Comparison of ENCODE assay signal across 1 cellular context in the genomic region with DNA sequence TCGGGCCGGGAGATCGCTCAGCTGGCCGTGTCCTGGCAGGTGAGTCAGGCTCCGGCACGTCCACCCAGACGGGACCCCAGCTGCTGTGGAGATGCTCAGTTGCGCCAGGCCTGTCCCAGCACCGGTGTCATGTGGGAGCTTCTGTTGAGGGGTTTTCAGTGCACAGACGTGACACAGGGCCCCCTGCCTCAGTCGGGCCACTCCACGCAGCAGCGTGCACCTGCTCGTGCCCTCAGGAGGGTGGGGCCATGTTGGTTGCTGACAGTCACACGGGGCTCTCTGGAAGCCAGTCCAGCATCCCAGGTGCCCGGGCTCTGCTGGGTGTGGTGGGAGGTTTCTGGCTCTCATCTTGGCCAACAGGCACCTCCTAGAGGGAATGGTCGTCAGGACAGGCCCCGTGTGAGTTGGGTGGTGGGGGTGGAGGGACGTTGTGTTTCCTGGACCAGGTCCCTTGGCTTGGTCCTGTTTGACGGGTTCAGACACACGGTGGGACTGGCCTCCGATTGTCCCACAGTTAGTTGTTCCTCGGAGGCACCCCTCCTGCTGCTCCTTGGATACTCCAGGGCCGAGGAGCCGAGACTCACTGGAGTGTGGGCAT.
A peak's percentile ranks its signal among the peaks of the same experiment; 100 is the strongest.
TF ChIP-seq lines count a peak whose summit lies in the region.

No MANE protein-coding gene starts in this region.

TF ChIP-seq in HepG2, 621 proteins besides CTCF, POLR2A, EP300 and RAD21:
- TF ChIP-seq ZBED4 (CRISPR knock-in tag; IDR thresholded peaks at IDR 0.05; ENCODE audit: borderline replicate concordance) (no peak), RCOR2 (CRISPR knock-in tag; IDR thresholded peaks at IDR 0.05) (no peak), MBD4 (IDR thresholded peaks at IDR 0.05; ENCODE audit: borderline replicate concordance, low read length) (no peak), ZNF687 (CRISPR knock-in tag; IDR thresholded peaks at IDR 0.05) (0 out of 2 replicates have a peak, but pooled peaks have one; percentile 10), KLF16 (CRISPR knock-in tag; IDR thresholded peaks at IDR 0.05) (no peak), NR2C2 (CRISPR knock-in tag; IDR thresholded peaks at IDR 0.05; ENCODE audit: borderline replicate concordance) (no peak), SAFB2 (CRISPR knock-in tag; IDR thresholded peaks at IDR 0.05; ENCODE audit: borderline replicate concordance, low read depth) (no peak), MZF1 (CRISPR knock-in tag; IDR thresholded peaks at IDR 0.05; ENCODE audit: borderline replicate concordance) (no peak), AGO2 (optimal IDR thresholded peaks at IDR 0.05; ENCODE audit: low read depth, low read length) (peak; percentile 55), ARID3A (IDR thresholded peaks at IDR 0.05; ENCODE audit: low read depth, low read length) (no peak), KDM1A (CRISPR knock-in tag; IDR thresholded peaks at IDR 0.05) (no peak), RBFOX2 (IDR thresholded peaks at IDR 0.05; ENCODE audit: low read depth, low read length) (peak; percentile 27; the same call in 1 of the 2 replicates)
- TF ChIP-seq, protein P1, sequence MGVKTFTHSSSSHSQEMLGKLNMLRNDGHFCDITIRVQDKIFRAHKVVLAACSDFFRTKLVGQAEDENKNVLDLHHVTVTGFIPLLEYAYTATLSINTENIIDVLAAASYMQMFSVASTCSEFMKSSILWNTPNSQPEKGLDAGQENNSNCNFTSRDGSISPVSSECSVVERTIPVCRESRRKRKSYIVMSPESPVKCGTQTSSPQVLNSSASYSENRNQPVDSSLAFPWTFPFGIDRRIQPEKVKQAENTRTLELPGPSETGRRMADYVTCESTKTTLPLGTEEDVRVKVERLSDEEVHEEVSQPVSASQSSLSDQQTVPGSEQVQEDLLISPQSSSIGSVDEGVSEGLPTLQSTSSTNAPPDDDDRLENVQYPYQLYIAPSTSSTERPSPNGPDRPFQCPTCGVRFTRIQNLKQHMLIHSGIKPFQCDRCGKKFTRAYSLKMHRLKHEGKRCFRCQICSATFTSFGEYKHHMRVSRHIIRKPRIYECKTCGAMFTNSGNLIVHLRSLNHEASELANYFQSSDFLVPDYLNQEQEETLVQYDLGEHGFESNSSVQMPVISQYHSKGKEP (CRISPR knock-in tag; IDR thresholded peaks at IDR 0.05): no peak
